28 cellular contexts compared by ENCODE assay signal in genomic region chr20:48120120-48120519, GRCh38.
"Had no signal": no experiment of that assay in that cellular context is flagged by ENCODE, and none has a peak within 500 bp of the region (broad histone marks: within the 10 kb centered on the region; RNA-seq: fewer than 3 reads in every experiment).

No MANE protein-coding gene starts in this region.

- H3K36me3 Mint-ChIP-seq: activated CD8-positive, alpha-beta memory T cell treated with anti-CD3 and anti-CD28 coated beads, Interleukin-2, amount 10 ng/mL, durations not matched to agents 7 days and 5 days; activated naive CD4-positive, alpha-beta T cell treated with anti-CD3 and anti-CD28 coated beads, Interleukin-2, amount 50 U/mL, for 72 hours; brain had no signal

- FAIRE-seq: RCC 7860, TTC549 had no signal

- DNase-seq: activated B cell treated with CpG ODN at 0.5 μM for 24 hours; activated CD4-positive, alpha-beta T cell treated with anti-CD3 and anti-CD28 coated beads for 1 hour; activated CD4-positive, alpha-beta T cell treated with anti-CD3 and anti-CD28 coated beads, Interleukin-2, amount 10 ng/mL, durations not matched to agents 24 days and 14 days; activated CD4-positive, alpha-beta T cell treated with anti-CD3 and anti-CD28 coated beads, Interleukin-2, amount 50 U/mL, for 48 hours; activated CD8-positive, alpha-beta memory T cell treated with anti-CD3 and anti-CD28 coated beads, Interleukin-2, amount 10 ng/mL, durations not matched to agents 7 days and 5 days; activated effector memory CD4-positive, alpha-beta T cell treated with anti-CD3 and anti-CD28 coated beads, Interleukin-2, amount 50 U/mL, for 16 hours; activated naive CD4-positive, alpha-beta T cell treated with Interleukin-2 at 50 U/mL for 16 hours; activated naive CD8-positive, alpha-beta T cell treated with anti-CD3 and anti-CD28 coated beads, Interleukin-2, amount 50 U/mL, for 24 hours; activated T-cell treated with anti-CD3 and anti-CD28 coated beads, Interleukin-2, amount 50 U/mL, for 24 hours; amniotic stem cell; NCI-H1092; NCI-H1417; NCI-H1694; NCI-H2029; NCI-H2107; NCI-H510A treated with DMSO at 0.1 percent for 48 hours; NCI-H69; NK-92 treated with Interleukin-12 subunit alpha and Interleukin-12 subunit beta, amount 100 ng/mL, for 24 hours; PC-3; SHP77 treated with DMSO at 0.1 percent for 48 hours; T-helper 17 cell; T-helper 9 cell had no signal

- H3K4me1 Mint-ChIP-seq: activated CD4-positive, alpha-beta T cell treated with anti-CD3 and anti-CD28 coated beads, Interleukin-2, amount 10 ng/mL, durations not matched to agents 24 days and 14 days; activated CD8-positive, alpha-beta memory T cell treated with anti-CD3 and anti-CD28 coated beads, Interleukin-2, amount 10 ng/mL, durations not matched to agents 7 days and 5 days; activated naive CD8-positive, alpha-beta T cell treated with anti-CD3 and anti-CD28 coated beads, Interleukin-2, amount 50 U/mL, for 24 hours; central memory CD8-positive, alpha-beta T cell; T-helper 17 cell had no signal

- ATAC-seq: activated CD8-positive, alpha-beta memory T cell treated with anti-CD3 and anti-CD28 coated beads, Interleukin-2, amount 10 ng/mL, durations not matched to agents 7 days and 5 days; activated naive CD4-positive, alpha-beta T cell treated with anti-CD3 and anti-CD28 coated beads, Interleukin-2, amount 50 U/mL, for 72 hours; activated naive CD8-positive, alpha-beta T cell treated with anti-CD3 and anti-CD28 coated beads, Interleukin-2, amount 50 U/mL, for 24 hours; PC-3; T-helper 17 cell had no signal

- H3K9me3 Mint-ChIP-seq: activated B cell treated with CpG ODN at 0.5 μM for 24 hours; activated CD4-positive, alpha-beta T cell treated with anti-CD3 and anti-CD28 coated beads, Interleukin-2, amount 10 ng/mL, durations not matched to agents 24 days and 14 days; activated naive CD8-positive, alpha-beta T cell treated with anti-CD3 and anti-CD28 coated beads, Interleukin-2, amount 50 U/mL, for 24 hours; activated T-cell treated with anti-CD3 and anti-CD28 coated beads, Interleukin-2, amount 50 U/mL, for 24 hours; activated T-helper 1 cell treated with anti-CD3 and anti-CD28 coated beads, Interleukin-12 subunit alpha, Interleukin-12 subunit beta, Interleukin-2, Interleukin-4 antibody, amounts not matched to agents 30 ng/mL and 10 ng/mL and 1 ng/mL, durations not matched to agents 14 hours and 24 hours and 36 hours; central memory CD8-positive, alpha-beta T cell had no signal

- H3K27ac Mint-ChIP-seq: activated B cell treated with CpG ODN at 0.5 μM for 24 hours; activated CD4-positive, alpha-beta T cell treated with anti-CD3 and anti-CD28 coated beads, Interleukin-2, amount 10 ng/mL, durations not matched to agents 24 days and 14 days; activated CD8-positive, alpha-beta memory T cell treated with anti-CD3 and anti-CD28 coated beads, Interleukin-2, amount 10 ng/mL, durations not matched to agents 7 days and 5 days; activated naive CD8-positive, alpha-beta T cell treated with anti-CD3 and anti-CD28 coated beads, Interleukin-2, amount 50 U/mL, for 24 hours; activated T-cell treated with anti-CD3 and anti-CD28 coated beads, Interleukin-2, amount 50 U/mL, for 24 hours; activated T-helper 1 cell treated with anti-CD3 and anti-CD28 coated beads, Interleukin-12 subunit alpha, Interleukin-12 subunit beta, Interleukin-2, Interleukin-4 antibody, amounts not matched to agents 30 ng/mL and 10 ng/mL and 1 ng/mL, durations not matched to agents 14 hours and 24 hours and 36 hours; T-helper 17 cell had no signal

- H3K4me3 Mint-ChIP-seq: activated B cell treated with CpG ODN at 0.5 μM for 24 hours; activated CD4-positive, alpha-beta T cell treated with anti-CD3 and anti-CD28 coated beads, Interleukin-2, amount 10 ng/mL, durations not matched to agents 24 days and 14 days; activated CD8-positive, alpha-beta memory T cell treated with anti-CD3 and anti-CD28 coated beads, Interleukin-2, amount 10 ng/mL, durations not matched to agents 7 days and 5 days; activated naive CD8-positive, alpha-beta T cell treated with anti-CD3 and anti-CD28 coated beads, Interleukin-2, amount 50 U/mL, for 24 hours; activated T-cell treated with anti-CD3 and anti-CD28 coated beads, Interleukin-2, amount 50 U/mL, for 24 hours; activated T-helper 1 cell treated with anti-CD3 and anti-CD28 coated beads, Interleukin-12 subunit alpha, Interleukin-12 subunit beta, Interleukin-2, Interleukin-4 antibody, amounts not matched to agents 30 ng/mL and 10 ng/mL and 1 ng/mL, durations not matched to agents 14 hours and 24 hours and 36 hours; brain; central memory CD8-positive, alpha-beta T cell; T-helper 17 cell had no signal

- H3K27me3 Mint-ChIP-seq: activated CD4-positive, alpha-beta T cell treated with anti-CD3 and anti-CD28 coated beads, Interleukin-2, amount 10 ng/mL, durations not matched to agents 24 days and 14 days had no signal
